In the genomic region with DNA sequence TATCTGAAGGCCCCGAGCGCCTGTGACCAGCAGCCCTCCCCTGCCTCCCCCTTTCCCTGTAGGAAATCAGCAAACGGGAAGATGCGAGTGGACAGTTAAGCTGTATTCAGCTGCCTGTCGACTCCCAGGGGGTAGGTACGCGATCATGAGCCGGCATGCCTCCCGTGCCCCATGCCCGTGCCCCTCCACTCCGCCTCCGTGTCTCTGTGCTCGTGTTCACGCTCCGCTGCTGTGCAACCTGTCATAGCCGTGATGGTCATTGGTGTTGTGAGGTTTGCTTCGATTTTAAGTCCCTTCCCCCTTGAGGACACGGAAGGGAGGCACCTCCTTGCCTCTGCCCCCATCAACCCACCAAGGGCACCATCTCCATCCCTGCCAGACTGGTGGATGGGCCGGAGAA, we compare ENCODE assay signal across 23 cellular contexts. TPM values are rescaled to one million over a fixed set of nuclear protein-coding genes. Genes with fewer than 3 reads are reported as not detected.
"Had no signal": no experiment of that assay in that cellular context is flagged by ENCODE, and none has a peak within 500 bp of the region (broad histone marks: within the 10 kb centered on the region; RNA-seq: fewer than 3 reads in every experiment).

No MANE protein-coding gene starts in this region.

- H3K36me3 Mint-ChIP-seq: naive B cell; stimulated activated naive B cell treated with anti-CD40 and anti-IgM and Interleukin-4, amounts not matched to agents 10 μg/mL and 1 μg/mL and 100 μg/mL, for 72 hours had no signal

- ATAC-seq: left colon; stimulated activated naive B cell treated with anti-CD40 and anti-IgM and Interleukin-4, amounts not matched to agents 10 μg/mL and 1 μg/mL and 100 μg/mL, for 72 hours; stimulated activated naive CD8-positive, alpha-beta T cell treated with anti-CD3 and anti-CD28 coated beads, Interleukin-15, amount 100 ng/mL, for 72 hours had no signal

- H3K27ac ChIP-seq: colonic mucosa, hepatocyte, right atrium auricular region, sigmoid colon, skin epidermis, testis, tibial nerve had no signal

- H3K4me1 ChIP-seq: colonic mucosa had no signal

- H3K4me3 Mint-ChIP-seq: endodermal cell; naive B cell; nephron; stimulated activated naive B cell treated with anti-CD40 and anti-IgM and Interleukin-4, amounts not matched to agents 10 μg/mL and 1 μg/mL and 100 μg/mL, for 72 hours; stimulated activated naive CD8-positive, alpha-beta T cell treated with anti-CD3 and anti-CD28 coated beads, Interleukin-15, amount 100 ng/mL, for 72 hours had no signal

- H3K27me3 Mint-ChIP-seq: stimulated activated naive CD8-positive, alpha-beta T cell treated with anti-CD3 and anti-CD28 coated beads, Interleukin-15, amount 100 ng/mL, for 72 hours had no signal

- H3K4me2 ChIP-seq: hepatocyte had no signal

- H2AFZ ChIP-seq: hepatocyte had no signal

- H3K27ac Mint-ChIP-seq: endodermal cell; stimulated activated naive B cell treated with anti-CD40 and anti-IgM and Interleukin-4, amounts not matched to agents 10 μg/mL and 1 μg/mL and 100 μg/mL, for 72 hours; stimulated activated naive CD8-positive, alpha-beta T cell treated with anti-CD3 and anti-CD28 coated beads, Interleukin-15, amount 100 ng/mL, for 72 hours had no signal

- H3K36me3 ChIP-seq: colonic mucosa, right atrium auricular region, sigmoid colon, tibial nerve had no signal

- H3K9me3 ChIP-seq: colonic mucosa, right atrium auricular region, sigmoid colon, testis, tibial nerve had no signal

- H3K79me2 ChIP-seq: hepatocyte had no signal

- H3K9me3 Mint-ChIP-seq: endodermal cell; naive B cell; nephron; stimulated activated naive B cell treated with anti-CD40 and anti-IgM and Interleukin-4, amounts not matched to agents 10 μg/mL and 1 μg/mL and 100 μg/mL, for 72 hours; stimulated activated naive CD8-positive, alpha-beta T cell treated with anti-CD3 and anti-CD28 coated beads, Interleukin-15, amount 100 ng/mL, for 72 hours had no signal

- H3K27me3 ChIP-seq: colonic mucosa, hepatocyte, right atrium auricular region, sigmoid colon, testis, tibial nerve had no signal

- H3K4me1 Mint-ChIP-seq: stimulated activated naive CD8-positive, alpha-beta T cell treated with anti-CD3 and anti-CD28 coated beads, Interleukin-15, amount 100 ng/mL, for 72 hours had no signal

- H3K4me3 ChIP-seq: colonic mucosa, hepatocyte, right atrium auricular region, sigmoid colon, skin epidermis, testis, tibial nerve had no signal

- DNase-seq: colonic mucosa; dermis blood vessel endothelial cell; endodermal cell; foreskin melanocyte; head of caudate nucleus; left colon; mesendoderm; naive B cell; posterior cingulate gyrus; sigmoid colon; stimulated activated CD4-positive, alpha-beta T cell treated with anti-CD3 and anti-CD28 coated beads, Interleukin-2, amount 100 ng/mL, for 24 hours; stimulated activated CD4-positive, alpha-beta T cell treated with anti-CD3 and anti-CD28 coated beads, Interleukin-4, amount 100 ng/mL, for 4 hours; stimulated activated naive B cell treated with anti-CD40 and anti-IgM and Interleukin-4, amounts not matched to agents 10 μg/mL and 1 μg/mL and 100 μg/mL, for 72 hours; stimulated activated naive CD8-positive, alpha-beta T cell treated with anti-CD3 and anti-CD28 coated beads, Interleukin-15, amount 100 ng/mL, for 72 hours; testis had no signal

RNA-seq across cellular contexts. Expression of a gene that starts 34.4 kb away (rescaled TPM):
- total RNA-seq: dermis blood vessel endothelial cell, kidney epithelial cell, lung microvascular endothelial cell, pulmonary artery endothelial cell had no signal
